ENCODE assay signal across 12 cellular contexts in genomic region chr11:86492370-86493030, GRCh38.
"Had no signal": no experiment of that assay in that cellular context is flagged by ENCODE, and none has a peak within 500 bp of the region (broad histone marks: within the 10 kb centered on the region; RNA-seq: fewer than 3 reads in every experiment).

No MANE protein-coding gene starts in this region.

- H3K79me2 ChIP-seq: hepatocyte had no signal

- H3K27ac ChIP-seq: gastrocnemius medialis, hepatocyte, pancreas, skin epidermis, tibial nerve had no signal

- DNase-seq: activated CD4-positive, alpha-beta T cell treated with anti-CD3 and anti-CD28 coated beads, Interleukin-2, amount 50 U/mL, for 1 hour; activated naive CD4-positive, alpha-beta T cell treated with anti-CD3 and anti-CD28 coated beads, Interleukin-2, amount 50 U/mL, for 16 hours; activated T-cell treated with anti-CD3 and anti-CD28 coated beads for 4 hours; gastrocnemius medialis; mammary epithelial cell; pancreas; T-helper 2 cell had no signal

- H3K9me3 Mint-ChIP-seq: activated T-helper 2 cell treated with anti-CD3 and anti-CD28 coated beads, Interferon-gamma antibody, Interleukin-2, Interleukin-4, amounts not matched to agents 10 μg/mL and 5 μg/mL and 100 μg/mL, durations not matched to agents 14 hours and 24 hours and 36 hours; natural killer cell treated with Interleukin-12 subunit alpha and Interleukin-12 subunit beta and Interleukin-15 and Interleukin-18, amount 100 ng/mL, for 72 hours had no signal

- H3K4me1 ChIP-seq: gastrocnemius medialis, pancreas had no signal

- H3K4me3 ChIP-seq: gastrocnemius medialis, hepatocyte, pancreas, skin epidermis, tibial nerve had no signal

- H3K27me3 ChIP-seq: gastrocnemius medialis, hepatocyte, pancreas, tibial nerve had no signal

- H3K4me2 ChIP-seq: hepatocyte had no signal

- H3K4me3 Mint-ChIP-seq: natural killer cell treated with Interleukin-12 subunit alpha and Interleukin-12 subunit beta and Interleukin-15 and Interleukin-18, amount 100 ng/mL, for 72 hours had no signal

- ATAC-seq: gastrocnemius medialis; natural killer cell treated with Interleukin-12 subunit alpha and Interleukin-12 subunit beta and Interleukin-15 and Interleukin-18, amount 100 ng/mL, for 72 hours; pancreas had no signal

- H3K36me3 ChIP-seq: gastrocnemius medialis, pancreas had no signal

- H3K9me3 ChIP-seq: gastrocnemius medialis, pancreas, tibial nerve had no signal

- H2AFZ ChIP-seq: hepatocyte had no signal

- H3K27ac Mint-ChIP-seq: activated T-helper 2 cell treated with anti-CD3 and anti-CD28 coated beads, Interferon-gamma antibody, Interleukin-2, Interleukin-4, amounts not matched to agents 10 μg/mL and 5 μg/mL and 100 μg/mL, durations not matched to agents 14 hours and 24 hours and 36 hours had no signal
